ENCODE assay signal across 12 cellular contexts in the genomic region with DNA sequence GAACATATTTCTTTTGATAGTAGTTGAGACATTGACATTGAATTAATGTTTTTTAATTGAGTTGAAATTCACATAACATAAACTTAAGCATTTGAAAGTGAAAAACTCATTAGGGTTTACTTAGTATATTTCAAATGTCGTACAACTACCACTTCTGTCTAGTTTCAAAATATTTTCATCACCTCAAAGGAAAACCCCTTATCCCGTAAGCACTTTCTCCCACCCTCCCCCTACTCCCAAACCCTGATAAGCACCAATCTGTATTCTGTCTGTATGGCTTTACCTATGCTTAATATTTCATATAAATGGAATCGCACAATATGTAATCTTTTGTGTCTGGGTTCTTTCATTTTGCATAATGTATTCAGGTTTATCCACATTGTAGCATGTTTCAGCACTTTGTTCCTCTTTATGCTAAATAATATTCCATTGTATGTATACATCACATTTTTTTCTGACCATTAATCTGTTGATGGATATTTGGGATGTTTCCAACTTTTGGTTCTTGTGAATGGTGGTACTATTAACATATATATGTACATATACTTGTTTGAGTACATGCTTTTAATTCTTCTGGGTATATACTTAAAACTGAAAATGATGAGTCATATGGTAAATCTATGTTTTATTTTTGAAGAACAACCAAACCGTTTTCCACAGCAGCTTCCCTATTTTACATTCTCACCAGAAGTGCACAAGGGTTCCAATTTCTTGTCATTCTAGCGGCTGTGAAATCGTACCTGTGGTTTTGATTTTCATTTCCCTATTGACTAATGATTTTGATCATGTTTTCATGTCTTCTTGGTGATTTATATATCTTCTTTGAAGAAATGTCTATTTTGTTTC. TPM values are rescaled to one million over a fixed set of nuclear protein-coding genes. Genes with fewer than 3 reads are reported as not detected.
A peak's percentile ranks its signal among the peaks of the same experiment; 100 is the strongest.
DNase-seq lines count a peak whose midpoint lies in the region; ATAC-seq lines count a peak whose summit lies in the region.
"Had no signal": no experiment of that assay in that cellular context is flagged by ENCODE, and none has a peak within 500 bp of the region (broad histone marks: within the 10 kb centered on the region; RNA-seq: fewer than 3 reads in every experiment).

No MANE protein-coding gene starts in this region.

- H3K4me3 Mint-ChIP-seq in activated T-cell treated with anti-CD3 and anti-CD28 coated beads, Interleukin-2, amount 50 U/mL, for 24 hours: peak overlapping the region; percentile 11
- peak overlapping the region; percentile 43 for H3K4me3 Mint-ChIP-seq in stimulated activated memory B cell treated with anti-CD40 and anti-IgM and Interleukin-4, amounts not matched to agents 10 μg/mL and 1 μg/mL and 100 μg/mL, for 72 hours
- no peak overlapping the region for H3K4me3 Mint-ChIP-seq in naive thymus-derived CD8-positive, alpha-beta T cell
- H3K4me3 Mint-ChIP-seq: central memory CD8-positive, alpha-beta T cell had no signal

- H3K9me3 Mint-ChIP-seq in activated T-cell treated with anti-CD3 and anti-CD28 coated beads, Interleukin-2, amount 50 U/mL, for 24 hours: no peaks in the 10 kb centered on the region
- H3K9me3 Mint-ChIP-seq in stimulated activated memory B cell treated with anti-CD40 and anti-IgM and Interleukin-4, amounts not matched to agents 10 μg/mL and 1 μg/mL and 100 μg/mL, for 72 hours: peaks cover 2% of the 10 kb centered on the region
- H3K9me3 Mint-ChIP-seq in naive thymus-derived CD8-positive, alpha-beta T cell: peaks cover 0 to 5% (median 0%) of the 10 kb centered on the region in 9 donors
- H3K9me3 Mint-ChIP-seq: central memory CD8-positive, alpha-beta T cell had no signal

- no peaks in the 10 kb centered on the region for H3K36me3 Mint-ChIP-seq in activated T-cell treated with anti-CD3 and anti-CD28 coated beads, Interleukin-2, amount 50 U/mL, for 24 hours (ENCODE audit: low read depth)
- no peaks in the 10 kb centered on the region for H3K36me3 Mint-ChIP-seq in stimulated activated memory B cell treated with anti-CD40 and anti-IgM and Interleukin-4, amounts not matched to agents 10 μg/mL and 1 μg/mL and 100 μg/mL, for 72 hours
- peaks cover 0 to 9% (median 2%) of the 10 kb centered on the region in 3 donors for H3K36me3 Mint-ChIP-seq in naive thymus-derived CD8-positive, alpha-beta T cell

- H3K27ac Mint-ChIP-seq in activated T-cell treated with anti-CD3 and anti-CD28 coated beads, Interleukin-2, amount 50 U/mL, for 24 hours: peak overlapping the region; percentile 28
- peak overlapping the region; percentile 55 for H3K27ac Mint-ChIP-seq in stimulated activated memory B cell treated with anti-CD40 and anti-IgM and Interleukin-4, amounts not matched to agents 10 μg/mL and 1 μg/mL and 100 μg/mL, for 72 hours
- no peak overlapping the region for H3K27ac Mint-ChIP-seq in naive thymus-derived CD8-positive, alpha-beta T cell

- ATAC-seq in HG02759 (IDR thresholded peaks at IDR 0.05; ENCODE audit: unreplicated experiment): peak; percentile 72
- ATAC-seq in HG03571 (IDR thresholded peaks at IDR 0.05; ENCODE audit: unreplicated experiment): peak; percentile 82
- ATAC-seq in stimulated activated memory B cell treated with anti-CD40 and anti-IgM and Interleukin-4, amounts not matched to agents 10 μg/mL and 1 μg/mL and 100 μg/mL, for 72 hours: peak; percentile 78
- ATAC-seq in naive thymus-derived CD8-positive, alpha-beta T cell: no peak
- ATAC-seq: gastroesophageal sphincter, PC-3 had no signal

- DNase-seq in activated T-cell treated with anti-CD3 and anti-CD28 coated beads, Interleukin-2, amount 50 U/mL, for 24 hours: no peak
- DNase-seq in activated T-cell treated with anti-CD3 and anti-CD28 coated beads, Interleukin-2, amount 50 U/mL, for 1 hour: no peak
- DNase-seq in superior temporal gyrus (ENCODE audit: extremely low spot score): no peak
- no peak for DNase-seq in stimulated activated CD8-positive, alpha-beta memory T cell treated with anti-CD3 and anti-CD28 coated beads, Interleukin-4, amount 100 ng/mL, for 48 hours
- DNase-seq in naive thymus-derived CD8-positive, alpha-beta T cell: no peak
- DNase-seq: Karpas-422, PC-3 had no signal

- peaks cover 33% of the 10 kb centered on the region for H3K4me1 Mint-ChIP-seq in activated T-cell treated with anti-CD3 and anti-CD28 coated beads, Interleukin-2, amount 50 U/mL, for 24 hours (ENCODE audit: low read depth)
- peaks cover 32% of the 10 kb centered on the region for H3K4me1 Mint-ChIP-seq in stimulated activated memory B cell treated with anti-CD40 and anti-IgM and Interleukin-4, amounts not matched to agents 10 μg/mL and 1 μg/mL and 100 μg/mL, for 72 hours
- H3K4me1 Mint-ChIP-seq in naive thymus-derived CD8-positive, alpha-beta T cell: peaks cover 0 to 19% (median 0%) of the 10 kb centered on the region in 4 donors
- H3K4me1 Mint-ChIP-seq: central memory CD8-positive, alpha-beta T cell had no signal

- POLR2A ChIA-PET in naive thymus-derived CD8-positive, alpha-beta T cell (lab: Charles Lee): no interaction called here

- H3K27me3 Mint-ChIP-seq in activated T-cell treated with anti-CD3 and anti-CD28 coated beads, Interleukin-2, amount 50 U/mL, for 24 hours: peaks cover 27% of the 10 kb centered on the region
- peaks cover 7% of the 10 kb centered on the region for H3K27me3 Mint-ChIP-seq in stimulated activated memory B cell treated with anti-CD40 and anti-IgM and Interleukin-4, amounts not matched to agents 10 μg/mL and 1 μg/mL and 100 μg/mL, for 72 hours
- H3K27me3 Mint-ChIP-seq in naive thymus-derived CD8-positive, alpha-beta T cell: peaks cover 3 to 15% (median 10%) of the 10 kb centered on the region in 5 donors

RNA-seq across cellular contexts. Expression of gene STARD3NL, which starts 6.3 kb away (rescaled TPM):
- 10 to 100 TPM; 12.8 TPM for total RNA-seq in naive thymus-derived CD8-positive, alpha-beta T cell
- polyA plus RNA-seq in naive thymus-derived CD8-positive, alpha-beta T cell: 10 to 100 TPM; 26.4 to 35.4 (median 32.8) TPM

Comparison
In these comparisons a context has a peak if more than half of its experiments do, and no peak if none do; other contexts are left out.
1. H3K27ac Mint-ChIP-seq: peak in activated T-cell treated with anti-CD3 and anti-CD28 coated beads, Interleukin-2, amount 50 U/mL, for 24 hours (single experiment) and stimulated activated memory B cell treated with anti-CD40 and anti-IgM and Interleukin-4, amounts not matched to agents 10 μg/mL and 1 μg/mL and 100 μg/mL, for 72 hours (single experiment); none in naive thymus-derived CD8-positive, alpha-beta T cell (0 of 10).
2. H3K4me3 Mint-ChIP-seq: peak in activated T-cell treated with anti-CD3 and anti-CD28 coated beads, Interleukin-2, amount 50 U/mL, for 24 hours (single experiment) and stimulated activated memory B cell treated with anti-CD40 and anti-IgM and Interleukin-4, amounts not matched to agents 10 μg/mL and 1 μg/mL and 100 μg/mL, for 72 hours (single experiment); none in naive thymus-derived CD8-positive, alpha-beta T cell (0 of 10).
3. ATAC-seq: peak in HG02759 (single experiment), HG03571 (single experiment) and stimulated activated memory B cell treated with anti-CD40 and anti-IgM and Interleukin-4, amounts not matched to agents 10 μg/mL and 1 μg/mL and 100 μg/mL, for 72 hours (single experiment); none in naive thymus-derived CD8-positive, alpha-beta T cell (0 of 2).